In the genomic region with DNA sequence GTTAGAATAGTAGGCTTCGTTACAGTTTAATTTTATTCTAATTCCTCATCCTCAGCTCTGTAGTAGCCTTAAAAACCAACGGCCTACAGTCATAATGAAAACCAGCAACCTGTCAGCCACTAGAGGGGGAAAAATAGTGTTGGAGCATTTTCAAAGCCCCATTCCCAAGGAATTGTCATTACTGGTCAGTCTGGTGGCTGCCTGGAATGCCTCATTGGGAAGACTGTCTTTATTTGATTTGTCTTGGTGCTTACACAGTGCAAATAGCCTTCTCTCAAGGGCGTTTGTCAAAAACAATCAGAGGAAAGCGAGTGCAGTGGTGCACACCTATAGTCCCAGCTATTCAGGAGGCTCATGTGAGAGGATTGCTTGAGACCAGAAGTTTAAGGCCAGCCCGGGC, we compare ENCODE assay signal across 1 cellular context.
TF ChIP-seq lines count a peak whose summit lies in the region.

No MANE protein-coding gene starts in this region.

TF ChIP-seq in HepG2, 621 proteins besides CTCF, POLR2A, EP300 and RAD21 (continues in another document):
- TF ChIP-seq ZNF720 (CRISPR knock-in tag; IDR thresholded peaks at IDR 0.05) (no peak), SOX13 (IDR thresholded peaks at IDR 0.05) (no peak), SOX13 (CRISPR knock-in tag; conservative IDR thresholded peaks at IDR 0.05 in 1 of 2, IDR thresholded peaks at IDR 0.05 in 1 of 2) (peak in 1 of 2 experiments; percentile 38; a peak in 1 of 4 replicates), SP4 (CRISPR knock-in tag; IDR thresholded peaks at IDR 0.05) (no peak), HMG20B (CRISPR knock-in tag; conservative IDR thresholded peaks at IDR 0.05) (0 out of 2 replicates have a peak, but pooled peaks have one; percentile 37), TEAD3 (CRISPR knock-in tag; optimal IDR thresholded peaks at IDR 0.05; ENCODE audit: borderline replicate concordance) (peak; percentile 67), AGO2 (optimal IDR thresholded peaks at IDR 0.05; ENCODE audit: low read depth, low read length) (no peak), ZNF644 (CRISPR knock-in tag; IDR thresholded peaks at IDR 0.05; ENCODE audit: low read depth) (peak; percentile 66), ZFP82 (CRISPR knock-in tag; IDR thresholded peaks at IDR 0.05; ENCODE audit: borderline replicate concordance) (no peak), SRSF9 (IDR thresholded peaks at IDR 0.05; ENCODE audit: borderline replicate concordance, insufficient read depth, low read depth, low read length, poor library complexity, severe bottlenecking) (no peak), PCBP1 (IDR thresholded peaks at IDR 0.05; ENCODE audit: borderline replicate concordance, low read depth, low read length) (no peak), THRA (CRISPR knock-in tag; IDR thresholded peaks at IDR 0.05; ENCODE audit: borderline replicate concordance) (0 out of 2 replicates have a peak, but pooled peaks have one; percentile 48), ZFP37 (CRISPR knock-in tag; IDR thresholded peaks at IDR 0.05; ENCODE audit: borderline replicate concordance) (no peak), ZNF564 (CRISPR knock-in tag; IDR thresholded peaks at IDR 0.05) (no peak), ZNF552 (CRISPR knock-in tag; IDR thresholded peaks at IDR 0.05; ENCODE audit: borderline replicate concordance) (no peak), ZNF333 (CRISPR knock-in tag; IDR thresholded peaks at IDR 0.05; ENCODE audit: borderline replicate concordance) (no peak), ZBTB39 (CRISPR knock-in tag; IDR thresholded peaks at IDR 0.05) (no peak), NPAS2 (CRISPR knock-in tag; IDR thresholded peaks at IDR 0.05; ENCODE audit: borderline replicate concordance) (no peak), ZNF451 (CRISPR knock-in tag; IDR thresholded peaks at IDR 0.05) (no peak), GATAD2A (CRISPR knock-in tag; IDR thresholded peaks at IDR 0.05) (0 out of 2 replicates have a peak, but pooled peaks have one; percentile 16), NFKBIZ (CRISPR knock-in tag; IDR thresholded peaks at IDR 0.05) (0 out of 2 replicates have a peak, but pooled peaks have one; percentile 30), JARID2 (CRISPR knock-in tag; IDR thresholded peaks at IDR 0.05; ENCODE audit: insufficient replicate concordance) (peak; percentile 42), LCORL (IDR thresholded peaks at IDR 0.05) (no peak), LCORL (CRISPR knock-in tag; IDR thresholded peaks at IDR 0.05) (no peak), GATAD1 (CRISPR knock-in tag; IDR thresholded peaks at IDR 0.05) (no peak), SETDB1 (CRISPR knock-in tag; IDR thresholded peaks at IDR 0.05; ENCODE audit: borderline replicate concordance) (no peak), CREB1 (IDR thresholded peaks at IDR 0.05) (no peak), CREB1 (CRISPR knock-in tag; IDR thresholded peaks at IDR 0.05) (no peak), STAG1 (CRISPR knock-in tag; IDR thresholded peaks at IDR 0.05) (peak; percentile 50), SMAD9 (CRISPR knock-in tag; IDR thresholded peaks at IDR 0.05) (no peak), NR1H2 (CRISPR knock-in tag; IDR thresholded peaks at IDR 0.05; ENCODE audit: borderline replicate concordance, low read depth) (no peak), HNF4G (IDR thresholded peaks at IDR 0.05; ENCODE audit: borderline replicate concordance, low read depth, low read length) (no peak), HNF4G (CRISPR knock-in tag; IDR thresholded peaks at IDR 0.05; ENCODE audit: borderline replicate concordance, low read depth) (no peak), ZNF260 (CRISPR knock-in tag; IDR thresholded peaks at IDR 0.05; ENCODE audit: borderline replicate concordance, low read depth) (no peak), ZNF850 (CRISPR knock-in tag; conservative IDR thresholded peaks at IDR 0.05) (no peak), FOXA1 (IDR thresholded peaks at IDR 0.05) (no peak), FOXA1 (CRISPR knock-in tag; IDR thresholded peaks at IDR 0.05) (peak; percentile 51; the same call in 1 of the 2 replicates), STAT5B (CRISPR knock-in tag; IDR thresholded peaks at IDR 0.05) (no peak), NFIB (CRISPR knock-in tag; IDR thresholded peaks at IDR 0.05; ENCODE audit: borderline replicate concordance) (no peak), BCL6 (CRISPR knock-in tag; IDR thresholded peaks at IDR 0.05) (peak; percentile 71), ZNF18 (CRISPR knock-in tag; IDR thresholded peaks at IDR 0.05; ENCODE audit: insufficient replicate concordance) (no peak), ZNF331 (CRISPR knock-in tag; IDR thresholded peaks at IDR 0.05) (0 out of 2 replicates have a peak, but pooled peaks have one; percentile 27), PREB (CRISPR knock-in tag; IDR thresholded peaks at IDR 0.05) (no peak), SMC3 (IDR thresholded peaks at IDR 0.05; ENCODE audit: low read length) (peak; percentile 23; the same call in 1 of the 2 replicates), SALL1 (CRISPR knock-in tag; IDR thresholded peaks at IDR 0.05) (no peak), CSRNP1 (CRISPR knock-in tag; IDR thresholded peaks at IDR 0.05) (no peak), ZNF678 (CRISPR knock-in tag; IDR thresholded peaks at IDR 0.05) (no peak), HNRNPL (IDR thresholded peaks at IDR 0.05; ENCODE audit: low read depth, low read length) (no peak), SPEN (CRISPR knock-in tag; IDR thresholded peaks at IDR 0.05; ENCODE audit: low read depth) (no peak)
- TF ChIP-seq, protein P1, sequence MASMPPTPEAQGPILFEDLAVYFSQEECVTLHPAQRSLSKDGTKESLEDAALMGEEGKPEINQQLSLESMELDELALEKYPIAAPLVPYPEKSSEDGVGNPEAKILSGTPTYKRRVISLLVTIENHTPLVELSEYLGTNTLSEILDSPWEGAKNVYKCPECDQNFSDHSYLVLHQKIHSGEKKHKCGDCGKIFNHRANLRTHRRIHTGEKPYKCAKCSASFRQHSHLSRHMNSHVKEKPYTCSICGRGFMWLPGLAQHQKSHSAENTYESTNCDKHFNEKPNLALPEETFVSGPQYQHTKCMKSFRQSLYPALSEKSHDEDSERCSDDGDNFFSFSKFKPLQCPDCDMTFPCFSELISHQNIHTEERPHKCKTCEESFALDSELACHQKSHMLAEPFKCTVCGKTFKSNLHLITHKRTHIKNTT (CRISPR knock-in tag; IDR thresholded peaks at IDR 0.05): no peak
- TF ChIP-seq, protein P2, sequence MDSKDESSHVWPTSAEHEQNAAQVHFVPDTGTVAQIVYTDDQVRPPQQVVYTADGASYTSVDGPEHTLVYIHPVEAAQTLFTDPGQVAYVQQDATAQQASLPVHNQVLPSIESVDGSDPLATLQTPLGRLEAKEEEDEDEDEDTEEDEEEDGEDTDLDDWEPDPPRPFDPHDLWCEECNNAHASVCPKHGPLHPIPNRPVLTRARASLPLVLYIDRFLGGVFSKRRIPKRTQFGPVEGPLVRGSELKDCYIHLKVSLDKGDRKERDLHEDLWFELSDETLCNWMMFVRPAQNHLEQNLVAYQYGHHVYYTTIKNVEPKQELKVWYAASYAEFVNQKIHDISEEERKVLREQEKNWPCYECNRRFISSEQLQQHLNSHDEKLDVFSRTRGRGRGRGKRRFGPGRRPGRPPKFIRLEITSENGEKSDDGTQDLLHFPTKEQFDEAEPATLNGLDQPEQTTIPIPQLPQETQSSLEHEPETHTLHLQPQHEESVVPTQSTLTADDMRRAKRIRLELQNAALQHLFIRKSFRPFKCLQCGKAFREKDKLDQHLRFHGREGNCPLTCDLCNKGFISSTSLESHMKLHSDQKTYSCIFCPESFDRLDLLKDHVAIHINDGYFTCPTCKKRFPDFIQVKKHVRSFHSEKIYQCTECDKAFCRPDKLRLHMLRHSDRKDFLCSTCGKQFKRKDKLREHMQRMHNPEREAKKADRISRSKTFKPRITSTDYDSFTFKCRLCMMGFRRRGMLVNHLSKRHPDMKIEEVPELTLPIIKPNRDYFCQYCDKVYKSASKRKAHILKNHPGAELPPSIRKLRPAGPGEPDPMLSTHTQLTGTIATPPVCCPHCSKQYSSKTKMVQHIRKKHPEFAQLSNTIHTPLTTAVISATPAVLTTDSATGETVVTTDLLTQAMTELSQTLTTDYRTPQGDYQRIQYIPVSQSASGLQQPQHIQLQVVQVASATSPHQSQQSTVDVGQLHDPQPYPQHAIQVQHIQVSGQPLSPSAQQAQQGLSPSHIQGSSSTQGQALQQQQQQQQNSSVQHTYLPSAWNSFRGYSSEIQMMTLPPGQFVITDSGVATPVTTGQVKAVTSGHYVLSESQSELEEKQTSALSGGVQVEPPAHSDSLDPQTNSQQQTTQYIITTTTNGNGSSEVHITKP (CRISPR knock-in tag; IDR thresholded peaks at IDR 0.05; ENCODE audit: low read depth): no peak
- TF ChIP-seq, protein P3, sequence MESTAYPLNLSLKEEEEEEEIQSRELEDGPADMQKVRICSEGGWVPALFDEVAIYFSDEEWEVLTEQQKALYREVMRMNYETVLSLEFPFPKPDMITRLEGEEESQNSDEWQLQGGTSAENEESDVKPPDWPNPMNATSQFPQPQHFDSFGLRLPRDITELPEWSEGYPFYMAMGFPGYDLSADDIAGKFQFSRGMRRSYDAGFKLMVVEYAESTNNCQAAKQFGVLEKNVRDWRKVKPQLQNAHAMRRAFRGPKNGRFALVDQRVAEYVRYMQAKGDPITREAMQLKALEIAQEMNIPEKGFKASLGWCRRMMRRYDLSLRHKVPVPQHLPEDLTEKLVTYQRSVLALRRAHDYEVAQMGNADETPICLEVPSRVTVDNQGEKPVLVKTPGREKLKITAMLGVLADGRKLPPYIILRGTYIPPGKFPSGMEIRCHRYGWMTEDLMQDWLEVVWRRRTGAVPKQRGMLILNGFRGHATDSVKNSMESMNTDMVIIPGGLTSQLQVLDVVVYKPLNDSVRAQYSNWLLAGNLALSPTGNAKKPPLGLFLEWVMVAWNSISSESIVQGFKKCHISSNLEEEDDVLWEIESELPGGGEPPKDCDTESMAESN (CRISPR knock-in tag; conservative IDR thresholded peaks at IDR 0.05): no peak
- TF ChIP-seq, protein P4, sequence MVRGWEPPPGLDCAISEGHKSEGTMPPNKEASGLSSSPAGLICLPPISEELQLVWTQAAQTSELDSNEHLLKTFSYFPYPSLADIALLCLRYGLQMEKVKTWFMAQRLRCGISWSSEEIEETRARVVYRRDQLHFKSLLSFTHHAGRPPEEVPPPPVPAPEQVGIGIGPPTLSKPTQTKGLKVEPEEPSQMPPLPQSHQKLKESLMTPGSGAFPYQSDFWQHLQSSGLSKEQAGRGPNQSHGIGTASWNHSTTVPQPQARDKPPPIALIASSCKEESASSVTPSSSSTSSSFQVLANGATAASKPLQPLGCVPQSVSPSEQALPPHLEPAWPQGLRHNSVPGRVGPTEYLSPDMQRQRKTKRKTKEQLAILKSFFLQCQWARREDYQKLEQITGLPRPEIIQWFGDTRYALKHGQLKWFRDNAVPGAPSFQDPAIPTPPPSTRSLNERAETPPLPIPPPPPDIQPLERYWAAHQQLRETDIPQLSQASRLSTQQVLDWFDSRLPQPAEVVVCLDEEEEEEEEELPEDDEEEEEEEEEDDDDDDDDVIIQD (CRISPR knock-in tag; IDR thresholded peaks at IDR 0.05; ENCODE audit: low read depth): no peak
